In the genomic region with DNA sequence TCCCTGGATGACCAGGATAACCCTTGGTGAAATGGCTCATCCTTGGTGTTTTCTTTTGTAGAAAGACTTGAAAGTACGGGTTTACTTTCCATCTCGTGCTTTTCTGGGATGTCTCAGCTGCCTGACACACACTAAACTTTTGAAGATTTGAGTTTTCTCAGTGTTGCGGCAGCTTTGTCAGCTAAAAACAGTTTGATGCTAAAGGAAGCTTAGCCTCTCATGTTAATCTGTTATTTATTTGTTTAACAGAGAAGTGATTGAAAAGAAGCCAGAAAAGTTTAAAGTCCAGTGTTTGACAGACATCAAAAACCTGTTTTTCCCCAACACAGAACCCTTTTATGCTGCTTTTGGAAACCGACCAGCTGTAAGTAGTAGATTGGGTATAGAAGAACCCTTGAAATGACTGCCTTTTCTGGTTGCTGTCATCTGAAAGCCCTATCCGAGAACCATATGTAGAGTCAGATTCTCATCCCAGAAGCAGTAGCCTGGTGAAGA, we compare ENCODE assay signal across 36 cellular contexts.
"Had no signal": no experiment of that assay in that cellular context is flagged by ENCODE, and none has a peak within 500 bp of the region (broad histone marks: within the 10 kb centered on the region; RNA-seq: fewer than 3 reads in every experiment).

No MANE protein-coding gene starts in this region.

- H3K4me3 ChIP-seq: adrenal gland, MG63 had no signal

- H3K27me3 Mint-ChIP-seq: activated CD4-positive, alpha-beta memory T cell treated with anti-CD3 and anti-CD28 coated beads, Interleukin-2, amount 10 ng/mL, durations not matched to agents 7 days and 5 days; activated CD8-positive, alpha-beta memory T cell treated with anti-CD3 and anti-CD28 coated beads, Interleukin-2, amount 10 ng/mL, durations not matched to agents 7 days and 5 days; activated T-helper 17 cell treated with anti-CD3 and anti-CD28 coated beads, Interleukin-2, amount 50 U/mL, for 72 hours; brain had no signal

- ATAC-seq: activated CD8-positive, alpha-beta memory T cell treated with anti-CD3 and anti-CD28 coated beads, Interleukin-2, amount 10 ng/mL, durations not matched to agents 7 days and 5 days; activated naive CD4-positive, alpha-beta T cell treated with anti-CD3 and anti-CD28 coated beads, Interleukin-2, amount 50 U/mL, for 72 hours; activated T-cell treated with anti-CD3 and anti-CD28 coated beads, Interleukin-2, amount 50 U/mL, for 72 hours; activated T-helper 17 cell treated with anti-CD3 and anti-CD28 coated beads, Interleukin-2, amount 50 U/mL, for 72 hours; Panc1 had no signal

- H3K27ac Mint-ChIP-seq: activated CD4-positive, alpha-beta memory T cell treated with anti-CD3 and anti-CD28 coated beads, Interleukin-2, amount 10 ng/mL, durations not matched to agents 7 days and 5 days; activated CD8-positive, alpha-beta memory T cell treated with anti-CD3 and anti-CD28 coated beads, Interleukin-2, amount 10 ng/mL, durations not matched to agents 7 days and 5 days; activated naive CD4-positive, alpha-beta T cell treated with anti-CD3 and anti-CD28 coated beads, Interleukin-2, amount 50 U/mL, for 72 hours; activated T-cell treated with anti-CD3 and anti-CD28 coated beads, Interleukin-2, amount 50 U/mL, for 72 hours; activated T-helper 17 cell treated with anti-CD3 and anti-CD28 coated beads, Interleukin-2, amount 50 U/mL, for 72 hours; brain had no signal

- H3K4me3 Mint-ChIP-seq: activated CD4-positive, alpha-beta memory T cell treated with anti-CD3 and anti-CD28 coated beads, Interleukin-2, amount 10 ng/mL, durations not matched to agents 7 days and 5 days; activated CD8-positive, alpha-beta memory T cell treated with anti-CD3 and anti-CD28 coated beads, Interleukin-2, amount 10 ng/mL, durations not matched to agents 7 days and 5 days; activated T-cell treated with anti-CD3 and anti-CD28 coated beads, Interleukin-2, amount 50 U/mL, for 72 hours; activated T-helper 17 cell treated with anti-CD3 and anti-CD28 coated beads, Interleukin-2, amount 50 U/mL, for 72 hours; brain had no signal

- H3K27me3 ChIP-seq: adrenal gland, MG63 had no signal

- H3K9me3 ChIP-seq: adrenal gland, MG63 had no signal

- FAIRE-seq: astrocyte, bronchial epithelial cell had no signal

- H3K4me1 ChIP-seq: adrenal gland had no signal

- H3K9me3 Mint-ChIP-seq: activated CD4-positive, alpha-beta memory T cell treated with anti-CD3 and anti-CD28 coated beads, Interleukin-2, amount 10 ng/mL, durations not matched to agents 7 days and 5 days; activated naive CD4-positive, alpha-beta T cell treated with anti-CD3 and anti-CD28 coated beads, Interleukin-2, amount 50 U/mL, for 72 hours; activated T-cell treated with anti-CD3 and anti-CD28 coated beads, Interleukin-2, amount 50 U/mL, for 72 hours; activated T-helper 17 cell treated with anti-CD3 and anti-CD28 coated beads, Interleukin-2, amount 50 U/mL, for 72 hours had no signal

- DNase-seq: activated CD4-positive, alpha-beta memory T cell treated with anti-CD3 and anti-CD28 coated beads, Interleukin-2, amount 10 ng/mL, durations not matched to agents 7 days and 5 days; activated CD4-positive, alpha-beta T cell treated with anti-CD3 and anti-CD28 coated beads for 1 hour; activated CD4-positive, alpha-beta T cell treated with anti-CD3 and anti-CD28 coated beads for 48 hours; activated CD4-positive, CD25-positive, alpha-beta regulatory T cell; activated CD8-positive, alpha-beta memory T cell treated with anti-CD3 and anti-CD28 coated beads, Interleukin-2, amount 10 ng/mL, durations not matched to agents 7 days and 5 days; activated effector memory CD4-positive, alpha-beta T cell treated with anti-CD3 and anti-CD28 coated beads, Interleukin-2, amount 50 U/mL, for 16 hours; activated naive CD4-positive, alpha-beta T cell treated with Interleukin-2 at 50 U/mL for 16 hours; activated T-cell treated with anti-CD3 and anti-CD28 coated beads, Interleukin-2, amount 50 U/mL, for 1 hour; activated T-cell treated with anti-CD3 and anti-CD28 coated beads, Interleukin-2, amount 50 U/mL, for 72 hours; adrenal gland; caudate nucleus; cerebellar nuclear complex; Kasumi-1; MG63; NCI-H1048; NCI-H1105 treated with DMSO at 0.1 percent for 48 hours; NCI-H1436; NCI-H1694; NCI-H1930; NCI-H2081 treated with DMSO at 0.1 percent for 48 hours; NCI-H226; NCI-H446 treated with DMSO at 0.1 percent for 48 hours; NCI-H524; NCI-H69; RPMI8226; SW 1271; T-helper 1 cell; T-helper 2 cell; T-helper 9 cell had no signal

- H3K27ac ChIP-seq: adrenal gland, VCaP had no signal

- H3K4me1 Mint-ChIP-seq: activated CD4-positive, alpha-beta memory T cell treated with anti-CD3 and anti-CD28 coated beads, Interleukin-2, amount 10 ng/mL, durations not matched to agents 7 days and 5 days; activated CD8-positive, alpha-beta memory T cell treated with anti-CD3 and anti-CD28 coated beads, Interleukin-2, amount 10 ng/mL, durations not matched to agents 7 days and 5 days; activated T-helper 17 cell treated with anti-CD3 and anti-CD28 coated beads, Interleukin-2, amount 50 U/mL, for 72 hours; brain had no signal
